ENCODE assay signal across 21 cellular contexts in the genomic region with DNA sequence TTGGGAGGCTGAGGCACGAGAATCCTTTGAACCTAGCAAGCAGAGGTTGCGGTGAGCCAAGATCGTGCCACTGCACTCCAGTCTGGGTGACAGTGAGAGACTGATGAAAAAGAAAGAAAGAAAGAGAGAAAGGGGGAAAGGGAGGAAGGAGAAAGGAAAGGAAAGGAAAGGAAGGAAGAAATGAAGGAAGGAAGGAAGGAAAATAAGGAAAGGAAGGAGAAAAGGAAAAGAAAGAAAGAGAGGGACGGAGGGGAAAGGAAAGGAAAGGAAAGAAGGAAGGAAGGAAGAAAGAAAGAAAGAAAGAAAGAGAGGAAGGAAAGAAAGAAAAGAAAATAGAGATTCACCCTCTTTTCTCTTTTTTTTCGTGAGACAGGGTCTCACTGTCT. TPM values are rescaled to one million over a fixed set of nuclear protein-coding genes. Genes with fewer than 3 reads are reported as not detected.
DNase-seq lines count a peak whose midpoint lies in the region; ATAC-seq and TF ChIP-seq lines count a peak whose summit lies in the region.
"Had no signal": no experiment of that assay in that cellular context is flagged by ENCODE, and none has a peak within 500 bp of the region (broad histone marks: within the 10 kb centered on the region; RNA-seq: fewer than 3 reads in every experiment).

No MANE protein-coding gene starts in this region.

- DNase-seq in activated CD4-positive, alpha-beta T cell treated with anti-CD3 and anti-CD28 coated beads, Interleukin-2, amount 10 ng/mL, durations not matched to agents 7 days and 5 days: no peak
- no peak for DNase-seq in activated CD4-positive, alpha-beta T cell treated with anti-CD3 and anti-CD28 coated beads, Interleukin-2, amount 50 U/mL, for 48 hours
- no peak for DNase-seq in activated naive CD8-positive, alpha-beta T cell treated with anti-CD3 and anti-CD28 coated beads, Interleukin-2, amount 10 ng/mL, durations not matched to agents 7 days and 5 days
- no peak for DNase-seq in psoas muscle
- DNase-seq in UCSD-AML1 (lab: John Stamatoyannopoulos, UW; ENCODE audit: unreplicated experiment): no peak
- no peak for DNase-seq in H7
- DNase-seq: activated CD4-positive, CD25-positive, alpha-beta regulatory T cell; adrenal gland; colonic mucosa; NCI-H1105 treated with DMSO at 0.1 percent for 48 hours; NCI-H2081 treated with DMSO at 0.1 percent for 48 hours; NCI-H446 treated with DMSO at 0.1 percent for 48 hours; nucleus accumbens; stimulated activated CD4-positive, alpha-beta T cell treated with anti-CD3 and anti-CD28 coated beads, Interleukin-4, amount 100 ng/mL, for 1 hour; T1000; upper lobe of left lung had no signal

- H3K9me3 ChIP-seq in HEK293 (ENCODE audit: control insufficient read depth, insufficient read depth, low read depth, low read length) (no peaks in the 10 kb centered on the region), psoas muscle (no peaks in the 10 kb centered on the region)
- H3K9me3 ChIP-seq: A549, adrenal gland, breast epithelium, colonic mucosa, upper lobe of left lung had no signal

- no peaks in the 10 kb centered on the region for H3K4me1 ChIP-seq in HEK293 (ENCODE audit: control insufficient read depth, insufficient read depth, low read length)
- peaks cover 6% of the 10 kb centered on the region for H3K4me1 ChIP-seq in psoas muscle

- H3K27ac ChIP-seq in HEK293 (ENCODE audit: extremely low read depth, low read depth, low read length): no peak overlapping the region
- peak overlapping the region; percentile 3 for H3K27ac ChIP-seq in psoas muscle
- H3K27ac ChIP-seq: A549, colonic mucosa had no signal

- H3K36me3 Mint-ChIP-seq in activated CD4-positive, alpha-beta T cell treated with anti-CD3 and anti-CD28 coated beads, Interleukin-2, amount 10 ng/mL, durations not matched to agents 7 days and 5 days (ENCODE audit: low read depth): peaks cover 9% of the 10 kb centered on the region
- peaks cover 9% of the 10 kb centered on the region for H3K36me3 Mint-ChIP-seq in activated naive CD8-positive, alpha-beta T cell treated with anti-CD3 and anti-CD28 coated beads, Interleukin-2, amount 10 ng/mL, durations not matched to agents 7 days and 5 days

- H3K9me3 Mint-ChIP-seq in activated CD4-positive, alpha-beta T cell treated with anti-CD3 and anti-CD28 coated beads, Interleukin-2, amount 10 ng/mL, durations not matched to agents 7 days and 5 days: no peaks in the 10 kb centered on the region
- no peaks in the 10 kb centered on the region for H3K9me3 Mint-ChIP-seq in activated naive CD8-positive, alpha-beta T cell treated with anti-CD3 and anti-CD28 coated beads, Interleukin-2, amount 10 ng/mL, durations not matched to agents 7 days and 5 days

- H3K36me3 ChIP-seq in HEK293 (ENCODE audit: control insufficient read depth in 2 of 2, insufficient read depth in 1 of 2, low read length in 2 of 2) (no peaks in the 10 kb centered on the region), psoas muscle (ENCODE audit: insufficient read depth in 1 of 2, low read depth in 1 of 2) (no peaks in the 10 kb centered on the region), H7 (replicated peaks; ENCODE audit: control insufficient read depth, insufficient read depth, low read length) (no peaks in the 10 kb centered on the region)
- H3K36me3 ChIP-seq: adrenal gland, breast epithelium, colonic mucosa, upper lobe of left lung had no signal

- 56 to 65% (median 64%) methylated on average over 5 of the region's 5 CpGs for WGBS in psoas muscle, 3 donors

- intact Hi-C loops in psoas muscle (cut with DNase I): no loop called here

- H3K4me3 Mint-ChIP-seq in activated CD4-positive, alpha-beta T cell treated with anti-CD3 and anti-CD28 coated beads, Interleukin-2, amount 10 ng/mL, durations not matched to agents 7 days and 5 days: no peak overlapping the region
- H3K4me3 Mint-ChIP-seq in activated naive CD8-positive, alpha-beta T cell treated with anti-CD3 and anti-CD28 coated beads, Interleukin-2, amount 10 ng/mL, durations not matched to agents 7 days and 5 days: peak overlapping the region; percentile 67

- ATAC-seq in activated naive CD8-positive, alpha-beta T cell treated with anti-CD3 and anti-CD28 coated beads, Interleukin-2, amount 10 ng/mL, durations not matched to agents 7 days and 5 days (ENCODE audit: low read depth): no peak
- ATAC-seq in psoas muscle: no peak
- no peak for ATAC-seq in GM18861 (IDR thresholded peaks at IDR 0.05; ENCODE audit: unreplicated experiment)
- ATAC-seq: A549, Panc1 had no signal

- peak overlapping the region; percentile 73 for H3K27ac Mint-ChIP-seq in activated CD4-positive, alpha-beta T cell treated with anti-CD3 and anti-CD28 coated beads, Interleukin-2, amount 10 ng/mL, durations not matched to agents 7 days and 5 days
- peak overlapping the region; percentile 83 for H3K27ac Mint-ChIP-seq in activated naive CD8-positive, alpha-beta T cell treated with anti-CD3 and anti-CD28 coated beads, Interleukin-2, amount 10 ng/mL, durations not matched to agents 7 days and 5 days

- peaks cover 41% of the 10 kb centered on the region for H3K27me3 Mint-ChIP-seq in activated CD4-positive, alpha-beta T cell treated with anti-CD3 and anti-CD28 coated beads, Interleukin-2, amount 10 ng/mL, durations not matched to agents 7 days and 5 days
- H3K27me3 Mint-ChIP-seq in activated naive CD8-positive, alpha-beta T cell treated with anti-CD3 and anti-CD28 coated beads, Interleukin-2, amount 10 ng/mL, durations not matched to agents 7 days and 5 days: peaks cover 10% of the 10 kb centered on the region

- peaks cover 71% of the 10 kb centered on the region for H3K4me1 Mint-ChIP-seq in activated CD4-positive, alpha-beta T cell treated with anti-CD3 and anti-CD28 coated beads, Interleukin-2, amount 10 ng/mL, durations not matched to agents 7 days and 5 days
- peaks cover 72% of the 10 kb centered on the region for H3K4me1 Mint-ChIP-seq in activated naive CD8-positive, alpha-beta T cell treated with anti-CD3 and anti-CD28 coated beads, Interleukin-2, amount 10 ng/mL, durations not matched to agents 7 days and 5 days

- CTCF ChIA-PET in activated CD4-positive, alpha-beta T cell treated with anti-CD3 and anti-CD28 coated beads, Interleukin-2, amount 10 ng/mL, durations not matched to agents 7 days and 5 days (lab: Charles Lee): interaction anchor here (0.9 to 27.9 kb wide), 7 partner anchors 8 to 267 kb away, joined by 4 to 612 read pairs (median 4); partner anchors contain the start of genes CDC37 and PDE4A
- CTCF ChIA-PET in HEK293 (lab: Yijun Ruan, JAX): interaction anchor here (0.7 to 8.3 kb wide), 6 partner anchors 12 to 269 kb away, joined by 3 to 71 read pairs (median 4); partner anchors contain the start of gene CDC37

- POLR2A ChIA-PET in activated CD4-positive, alpha-beta T cell treated with anti-CD3 and anti-CD28 coated beads, Interleukin-2, amount 10 ng/mL, durations not matched to agents 7 days and 5 days (lab: Charles Lee): no interaction called here
- POLR2A ChIA-PET in HEK293 (lab: Yijun Ruan, JAX): no interaction called here
- POLR2A ChIA-PET in activated naive CD8-positive, alpha-beta T cell treated with anti-CD3 and anti-CD28 coated beads, Interleukin-2, amount 10 ng/mL, durations not matched to agents 7 days and 5 days (lab: Charles Lee): interaction anchor here (1.2 to 10.8 kb wide), 4 partner anchors 13 to 193 kb away, joined by 3 to 133 read pairs (median 13); partner anchors contain the start of gene CDC37

- H3K4me3 ChIP-seq in HEK293 (ENCODE audit: low read depth, low read length) (no peak overlapping the region), psoas muscle (no peak overlapping the region), H7 (ENCODE audit: insufficient read depth, low read depth, low read length) (no peak overlapping the region)
- H3K4me3 ChIP-seq: A549, adrenal gland, breast epithelium, colonic mucosa, upper lobe of left lung had no signal

- H3K27me3 ChIP-seq in psoas muscle (ENCODE audit: insufficient read depth in 3 of 3, low read length in 2 of 3) (no peaks in the 10 kb centered on the region), H7 (ENCODE audit: control insufficient read depth, insufficient read depth, low read length) (peaks cover 71% of the 10 kb centered on the region)
- H3K27me3 ChIP-seq: adrenal gland, colonic mucosa, upper lobe of left lung had no signal

- no peak for TF ChIP-seq CTCF in HEK293 (tag by site-specific recombination; IDR thresholded peaks at IDR 0.05)
- TF ChIP-seq CTCF in psoas muscle (IDR thresholded peaks at IDR 0.05): no peak

TF ChIP-seq in HEK293, 187 proteins besides CTCF, POLR2A, EP300 and RAD21:
- TF ChIP-seq ZNF629 (tag by site-specific recombination; IDR thresholded peaks at IDR 0.05): no peak
- peak; percentile 99 for TF ChIP-seq ZNF366 (tag by site-specific recombination; conservative IDR thresholded peaks at IDR 0.05)
- peak; percentile 100 for TF ChIP-seq PRDM1 (tag by site-specific recombination; IDR thresholded peaks at IDR 0.05)

RNA-seq across cellular contexts. Expression of gene PDE4A, which starts 8.7 kb away (rescaled TPM):
- 10 to 100 TPM; 12.7 to 14.3 TPM for total RNA-seq in activated CD4-positive, alpha-beta T cell treated with anti-CD3 and anti-CD28 coated beads, Interleukin-2, amount 10 ng/mL, durations not matched to agents 7 days and 5 days
- total RNA-seq in activated naive CD8-positive, alpha-beta T cell treated with anti-CD3 and anti-CD28 coated beads, Interleukin-2, amount 10 ng/mL, durations not matched to agents 7 days and 5 days: 10 to 100 TPM; 28.2 to 29.2 TPM
- 10 to 100 TPM in 3 of 4 donors, 1 to 10 TPM in 1; 7.9 to 29.0 (median 16.8) TPM for total RNA-seq in psoas muscle
- 10 to 100 TPM in 2 of 3 donors, 1 to 10 TPM in 1; 4.1 to 15.1 (median 11.5) TPM for polyA plus RNA-seq in psoas muscle
- 2.3 and 2.6 TPM in 2 replicates for total RNA-seq in H7 (2014; rRNA removed; shearing (Covaris generic))

RNA-seq across cellular contexts. Expression of gene CDC37, which starts 25.6 kb away (rescaled TPM):
- total RNA-seq in activated CD4-positive, alpha-beta T cell treated with anti-CD3 and anti-CD28 coated beads, Interleukin-2, amount 10 ng/mL, durations not matched to agents 7 days and 5 days: 100 to 1,000 TPM; 200 to 205 TPM
- total RNA-seq in activated naive CD8-positive, alpha-beta T cell treated with anti-CD3 and anti-CD28 coated beads, Interleukin-2, amount 10 ng/mL, durations not matched to agents 7 days and 5 days: 100 to 1,000 TPM; 242 to 248 TPM
- 100 to 1,000 TPM; 165 to 182 (median 171) TPM for total RNA-seq in psoas muscle
- polyA plus RNA-seq in psoas muscle: 100 to 1,000 TPM; 208 to 268 (median 234) TPM
- 226 and 254 TPM in 2 replicates for total RNA-seq in H7 (2014; rRNA removed; shearing (Covaris generic))

RNA-seq across cellular contexts. Expression of gene TYK2, which starts 48.6 kb away (rescaled TPM):
- 100 to 1,000 TPM; 251 to 263 TPM for total RNA-seq in activated CD4-positive, alpha-beta T cell treated with anti-CD3 and anti-CD28 coated beads, Interleukin-2, amount 10 ng/mL, durations not matched to agents 7 days and 5 days
- 100 to 1,000 TPM; 277 to 290 TPM for total RNA-seq in activated naive CD8-positive, alpha-beta T cell treated with anti-CD3 and anti-CD28 coated beads, Interleukin-2, amount 10 ng/mL, durations not matched to agents 7 days and 5 days
- 10 to 100 TPM; 37.1 to 57.6 (median 40.4) TPM for total RNA-seq in psoas muscle
- 10 to 100 TPM; 40.7 to 58.8 (median 41.7) TPM for polyA plus RNA-seq in psoas muscle
- 48.0 and 48.3 TPM in 2 replicates for total RNA-seq in H7 (2014; rRNA removed; shearing (Covaris generic))
